Comparison of ENCODE assay signal across 12 cellular contexts in the genomic region with DNA sequence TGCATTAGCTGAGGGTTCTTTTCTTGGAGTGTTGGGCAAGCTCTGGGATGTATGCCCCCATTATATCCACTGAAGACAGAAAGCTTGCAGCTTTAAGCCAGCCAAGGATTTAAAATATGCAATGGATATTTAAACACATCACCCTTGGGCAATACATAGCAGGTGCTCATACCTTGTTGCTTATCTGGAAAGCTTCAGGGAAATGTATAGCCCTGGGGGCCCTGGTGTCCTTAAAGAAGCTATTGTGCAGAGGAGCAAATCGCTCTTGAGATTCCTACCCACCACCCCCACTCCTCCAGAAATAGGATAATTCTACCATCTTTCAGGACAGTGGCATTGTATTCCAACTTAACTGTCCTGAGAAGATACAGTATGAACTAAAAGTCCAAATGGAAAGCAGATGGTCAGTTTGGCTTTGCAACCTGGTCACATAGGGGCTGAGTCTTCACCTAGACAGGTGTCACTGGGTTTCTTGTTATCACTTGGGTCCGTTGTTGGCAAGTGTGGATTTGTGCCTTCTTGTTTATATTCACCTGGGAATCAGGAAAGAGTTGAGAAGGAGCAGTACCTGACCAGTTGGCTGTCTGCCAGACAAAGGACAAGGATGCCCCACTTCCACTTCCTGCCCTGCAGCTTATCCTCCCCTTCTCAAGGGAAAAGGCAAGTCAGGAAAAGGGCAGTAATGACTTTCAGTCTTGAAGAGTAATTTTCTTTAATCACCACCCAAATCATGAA.
DNase-seq lines count a peak whose midpoint lies in the region; TF ChIP-seq lines count a peak whose summit lies in the region.
"Had no signal": no experiment of that assay in that cellular context is flagged by ENCODE, and none has a peak within 500 bp of the region (broad histone marks: within the 10 kb centered on the region; RNA-seq: fewer than 3 reads in every experiment).

No MANE protein-coding gene starts in this region.

- H3K4me1 ChIP-seq in neutrophil (ENCODE audit: control insufficient read depth in 1 of 2, insufficient read depth in 1 of 2, low read depth in 1 of 2, low read length in 1 of 2), result peaks cover 8 to 23% of the 10 kb centered on the region in 2 experiments

- no peaks in the 10 kb centered on the region for H3K9me3 ChIP-seq in neutrophil

- peak overlapping the region; percentile 88 for H3K27ac ChIP-seq in neutrophil

- H3K27me3 ChIP-seq in neutrophil, result no peaks in the 10 kb centered on the region

- DNase-seq in DMS 273 (lab: John Stamatoyannopoulos, UW; ENCODE audit: unreplicated experiment) (peak; percentile 27), DMS 273 treated with DMSO at 0.1 percent for 48 hours (lab: John Stamatoyannopoulos, UW) (no peak), LNCaP clone FGC (ENCODE audit: low read depth) (peak; percentile 96), cerebellar cortex (ENCODE audit: low spot score) (peak; percentile 78), SW 1271 (lab: John Stamatoyannopoulos, UW) (no peak), activated T-cell treated with anti-CD3 and anti-CD28 coated beads for 4 hours (no peak)
- DNase-seq in stimulated activated naive CD4-positive, alpha-beta T cell treated with Interleukin-2 at 50 U/mL for 16 hours (lab: John Stamatoyannopoulos, UW), result no peak
- DNase-seq: 8988T; activated naive CD8-positive, alpha-beta T cell treated with anti-CD3 and anti-CD28 coated beads, Interleukin-2, amount 50 U/mL, for 24 hours; effector CD4-positive, alpha-beta T cell; NCI-H524 had no signal

- H3K4me3 ChIP-seq in LNCaP clone FGC (ENCODE audit: low read depth, low read length) (no peak overlapping the region), neutrophil (ENCODE audit: low read depth in 1 of 2, low read length in 1 of 2) (no peak overlapping the region)

- no peak for TF ChIP-seq CTCF in LNCaP clone FGC (IDR thresholded peaks at IDR 0.05; ENCODE audit: control insufficient read depth, extremely low read depth, insufficient read depth)
- no peak for TF ChIP-seq CTCF in neutrophil (IDR thresholded peaks at IDR 0.05)

- no peaks in the 10 kb centered on the region for H3K36me3 ChIP-seq in neutrophil

Comparison
In these comparisons a context has a peak if more than half of its experiments do, and no peak if none do; other contexts are left out.
1. DNase-seq: peak in DMS 273 (single experiment), LNCaP clone FGC (single experiment) and cerebellar cortex (single experiment); none in DMS 273 treated with DMSO at 0.1 percent for 48 hours (single experiment), SW 1271 (0 of 2), activated T-cell treated with anti-CD3 and anti-CD28 coated beads for 4 hours (single experiment) and stimulated activated naive CD4-positive, alpha-beta T cell treated with Interleukin-2 at 50 U/mL for 16 hours (single experiment).